Comparison of ENCODE assay signal across 8 cellular contexts in genomic region chr3:195546130-195546560, GRCh38. TPM values are rescaled to one million over a fixed set of nuclear protein-coding genes. Genes with fewer than 3 reads are reported as not detected.
DNase-seq lines count a peak whose midpoint lies in the region; ATAC-seq and TF ChIP-seq lines count a peak whose summit lies in the region.

No MANE protein-coding gene starts in this region.

- peak; percentile 86 for DNase-seq in HCT116 (ENCODE audit: low read depth, low spot score)
- peak; percentile 74 for DNase-seq in activated CD4-positive, alpha-beta T cell treated with anti-CD3 and anti-CD28 coated beads, Interleukin-2, amount 10 ng/mL, durations not matched to agents 24 days and 14 days
- peak; percentile 93 for DNase-seq in fibroblast of pulmonary artery (ENCODE audit: low read depth)
- no peak for DNase-seq in HuH-7.5 (ENCODE audit: low spot score)

- H2AFZ ChIP-seq in HCT116 (ENCODE audit: low read depth, low read length, poor library complexity, severe bottlenecking) = peak overlapping the region; percentile 67

- H3K36me3 ChIP-seq in HCT116 (ENCODE audit: control insufficient read depth in 1 of 2, insufficient read depth in 2 of 2, low read length in 2 of 2) = no peaks in the 10 kb centered on the region

- H4K20me1 ChIP-seq in HCT116 (ENCODE audit: insufficient read depth) = no peaks in the 10 kb centered on the region

- peak overlapping the region; percentile 9; the same call in 1 of the 2 replicates for H3K27ac ChIP-seq in HCT116 (ENCODE audit: low read depth, low read length)

- ATAC-seq in HCT116 = peak; percentile 43
- ATAC-seq in stimulated activated memory B cell treated with anti-CD40 and anti-IgM and Interleukin-4, amounts not matched to agents 10 μg/mL and 1 μg/mL and 100 μg/mL, for 72 hours = no peak
- no peak for ATAC-seq in HG03469 (IDR thresholded peaks at IDR 0.05; ENCODE audit: unreplicated experiment)
- ATAC-seq in HG02852 (IDR thresholded peaks at IDR 0.05; ENCODE audit: unreplicated experiment) = no peak
- ATAC-seq in GM21786 (IDR thresholded peaks at IDR 0.05; ENCODE audit: unreplicated experiment) = no peak

- BruUV-seq in HCT116 (replicated peaks; lab: Mats Ljungman, UMichigan) = no TSS peak

- RAD21 ChIA-PET in HCT116 (lab: Charles Lee; ENCODE audit: low non-redundant PET in 1 of 2, low total read pairs in 2 of 2, uncharacterized antibody in 2 of 2, unreplicated experiment in 2 of 2) = no interaction called here

- H3K27ac Mint-ChIP-seq in activated CD4-positive, alpha-beta T cell treated with anti-CD3 and anti-CD28 coated beads, Interleukin-2, amount 10 ng/mL, durations not matched to agents 24 days and 14 days = peak overlapping the region; percentile 87
- H3K27ac Mint-ChIP-seq in stimulated activated memory B cell treated with anti-CD40 and anti-IgM and Interleukin-4, amounts not matched to agents 10 μg/mL and 1 μg/mL and 100 μg/mL, for 72 hours = peak overlapping the region; percentile 39

- no peaks in the 10 kb centered on the region for H3K27me3 Mint-ChIP-seq in activated CD4-positive, alpha-beta T cell treated with anti-CD3 and anti-CD28 coated beads, Interleukin-2, amount 10 ng/mL, durations not matched to agents 24 days and 14 days
- no peaks in the 10 kb centered on the region for H3K27me3 Mint-ChIP-seq in stimulated activated memory B cell treated with anti-CD40 and anti-IgM and Interleukin-4, amounts not matched to agents 10 μg/mL and 1 μg/mL and 100 μg/mL, for 72 hours

- POLR2A ChIA-PET in HCT116 (lab: Charles Lee) = interaction anchor here (0.8 kb wide), 1 partner anchor 860 kb away, joined by 3 read pairs; no protein-coding TSS in a partner anchor

- TF ChIP-seq RAD21 in HCT116 (IDR thresholded peaks at IDR 0.05; ENCODE audit: low read depth) = 0 out of 2 replicates have a peak, but pooled peaks have one; percentile 4

- H3K9ac ChIP-seq in HCT116 (ENCODE audit: low read length) = peak overlapping the region; percentile 22; the same call in 1 of the 2 replicates

- CTCF ChIA-PET in HCT116 (lab: Charles Lee) = interaction anchor here (1.7 kb wide), 1 partner anchor 275 kb away, joined by 4 read pairs; the partner anchor contains the start of gene XXYLT1

- peaks cover 3% of the 10 kb centered on the region for H3K36me3 Mint-ChIP-seq in activated CD4-positive, alpha-beta T cell treated with anti-CD3 and anti-CD28 coated beads, Interleukin-2, amount 10 ng/mL, durations not matched to agents 24 days and 14 days (ENCODE audit: low read depth)
- peaks cover 6% of the 10 kb centered on the region for H3K36me3 Mint-ChIP-seq in stimulated activated memory B cell treated with anti-CD40 and anti-IgM and Interleukin-4, amounts not matched to agents 10 μg/mL and 1 μg/mL and 100 μg/mL, for 72 hours

- H3K9me2 ChIP-seq in HCT116 (ENCODE audit: insufficient read depth) = no peaks in the 10 kb centered on the region

- peak overlapping the region in 1 of 2 experiments; percentile 6; a peak in 1 of 4 replicates for H3K4me3 ChIP-seq in HCT116 (replicated peaks in 1 of 2; ENCODE audit: low read depth in 1 of 2, low read length in 2 of 2)
- H3K4me3 ChIP-seq in fibroblast of pulmonary artery (replicated peaks; ENCODE audit: low read depth, low read length) = no peak overlapping the region

- H3K4me1 Mint-ChIP-seq in activated CD4-positive, alpha-beta T cell treated with anti-CD3 and anti-CD28 coated beads, Interleukin-2, amount 10 ng/mL, durations not matched to agents 24 days and 14 days = peaks cover 65% of the 10 kb centered on the region
- peaks cover 68% of the 10 kb centered on the region for H3K4me1 Mint-ChIP-seq in stimulated activated memory B cell treated with anti-CD40 and anti-IgM and Interleukin-4, amounts not matched to agents 10 μg/mL and 1 μg/mL and 100 μg/mL, for 72 hours

- peaks cover 17% of the 10 kb centered on the region for H3K79me2 ChIP-seq in HCT116 (ENCODE audit: insufficient read depth, low read length)

- TF ChIP-seq CTCF in HCT116 (IDR thresholded peaks at IDR 0.05 in 2 of 3, conservative IDR thresholded peaks at IDR 0.05 in 1 of 3; ENCODE audit: borderline replicate concordance in 1 of 3, insufficient read depth in 1 of 3, low read depth in 2 of 3, low read length in 2 of 3) (no peak), fibroblast of pulmonary artery (IDR thresholded peaks at IDR 0.05; ENCODE audit: low read length, missing control alignments) (no peak)

- H3K9me3 Mint-ChIP-seq in activated CD4-positive, alpha-beta T cell treated with anti-CD3 and anti-CD28 coated beads, Interleukin-2, amount 10 ng/mL, durations not matched to agents 24 days and 14 days = no peaks in the 10 kb centered on the region
- H3K9me3 Mint-ChIP-seq in stimulated activated memory B cell treated with anti-CD40 and anti-IgM and Interleukin-4, amounts not matched to agents 10 μg/mL and 1 μg/mL and 100 μg/mL, for 72 hours = no peaks in the 10 kb centered on the region

- H3K9me3 ChIP-seq in HCT116 (ENCODE audit: control insufficient read depth in 1 of 2, insufficient read depth in 1 of 2, low read depth in 1 of 2, low read length in 2 of 2) = no peaks in the 10 kb centered on the region

- peak overlapping the region; percentile 55 for H3K4me3 Mint-ChIP-seq in activated CD4-positive, alpha-beta T cell treated with anti-CD3 and anti-CD28 coated beads, Interleukin-2, amount 10 ng/mL, durations not matched to agents 24 days and 14 days
- no peak overlapping the region for H3K4me3 Mint-ChIP-seq in stimulated activated memory B cell treated with anti-CD40 and anti-IgM and Interleukin-4, amounts not matched to agents 10 μg/mL and 1 μg/mL and 100 μg/mL, for 72 hours

- H3K4me2 ChIP-seq in HCT116 (ENCODE audit: low read length) = peak overlapping the region; percentile 53

- intact Hi-C loops in HCT116 (cut with micrococcal nuclease) = no loop called here
- intact Hi-C loops in activated CD4-positive, alpha-beta T cell treated with anti-CD3 and anti-CD28 coated beads, Interleukin-2, amount 10 ng/mL, durations not matched to agents 24 days and 14 days (cut with micrococcal nuclease) = loop anchor here (10.0 kb wide), 1 partner anchor 1061 kb away; the partner anchor contains the start of gene ATP13A3

- TF ChIP-seq POLR2A in HCT116 (IDR thresholded peaks at IDR 0.05; ENCODE audit: borderline replicate concordance, extremely low read depth, insufficient read depth, insufficient read length) = no peak

- peaks cover 25 to 48% of the 10 kb centered on the region in 2 experiments for H3K4me1 ChIP-seq in HCT116 (ENCODE audit: control insufficient read depth in 1 of 2, insufficient read depth in 2 of 2, low read length in 2 of 2)

- H3K27me3 ChIP-seq in HCT116 (ENCODE audit: insufficient read depth, low read length) = no peaks in the 10 kb centered on the region

TF ChIP-seq in HCT116, 20 proteins besides CTCF, POLR2A, EP300 and RAD21 (continues in another document):
- TF ChIP-seq SP1 (IDR thresholded peaks at IDR 0.05; ENCODE audit: low read depth) (peak; percentile 74), ZBTB33 (IDR thresholded peaks at IDR 0.05; ENCODE audit: extremely low read depth, insufficient replicate concordance, low read length) (no peak), EGR1 (IDR thresholded peaks at IDR 0.05; ENCODE audit: low read depth) (peak; percentile 55), ELF1 (IDR thresholded peaks at IDR 0.05; ENCODE audit: borderline replicate concordance, low read depth) (no peak), FOSL1 (IDR thresholded peaks at IDR 0.05; ENCODE audit: low read depth) (peak; percentile 84), EZH2phosphoT487 (IDR thresholded peaks at IDR 0.05; ENCODE audit: borderline replicate concordance) (no peak), YY1 (IDR thresholded peaks at IDR 0.05; ENCODE audit: extremely low read depth, insufficient replicate concordance, low read depth, low read length) (peak; percentile 53)

RNA-seq across cellular contexts. Expression of gene PPP1R2, which starts 3.0 kb away (rescaled TPM):
- total RNA-seq in HCT116 (2021; ENCODE audit: unreplicated experiment) = 46.1 TPM
- polyA plus RNA-seq in HCT116 (2012) = 24.0 and 27.0 TPM in 2 replicates
- 75.2 and 78.2 TPM in 2 replicates for total RNA-seq in activated CD4-positive, alpha-beta T cell treated with anti-CD3 and anti-CD28 coated beads, Interleukin-2, amount 10 ng/mL, durations not matched to agents 24 days and 14 days

RNA-seq across cellular contexts. Expression of gene APOD, which starts 37.6 kb away (rescaled TPM):
- 0.76 TPM for total RNA-seq in HCT116 (2021; ENCODE audit: unreplicated experiment)
- polyA plus RNA-seq in HCT116 (2012) = 0.85 and 0.91 TPM in 2 replicates
- 1.8 and 2.6 TPM in 2 replicates for total RNA-seq in activated CD4-positive, alpha-beta T cell treated with anti-CD3 and anti-CD28 coated beads, Interleukin-2, amount 10 ng/mL, durations not matched to agents 24 days and 14 days
